Comparison of ENCODE assay signal across 15 cellular contexts in genomic region chr12:50050119-50050385, GRCh38. TPM values are rescaled to one million over a fixed set of nuclear protein-coding genes. Genes with fewer than 3 reads are reported as not detected.
A peak's percentile ranks its signal among the peaks of the same experiment; 100 is the strongest.
DNase-seq lines count a peak whose midpoint lies in the region; ATAC-seq and TF ChIP-seq lines count a peak whose summit lies in the region.
"Had no signal": no experiment of that assay in that cellular context is flagged by ENCODE, and none has a peak within 500 bp of the region (broad histone marks: within the 10 kb centered on the region; RNA-seq: fewer than 3 reads in every experiment).

No MANE protein-coding gene starts in this region.

- H4K20me1 ChIP-seq in hepatocyte (ENCODE audit: insufficient read depth, poor library complexity, severe bottlenecking) = no peaks in the 10 kb centered on the region
- H4K20me1 ChIP-seq in osteoblast (ENCODE audit: insufficient read depth, low read length) = no peaks in the 10 kb centered on the region

- BruUV-seq in Caco-2 (replicated peaks; lab: Mats Ljungman, UMichigan) = no TSS peak

- H3K4me3 Mint-ChIP-seq in Caco-2 (ENCODE audit: unreplicated experiment) = peak overlapping the region; percentile 68
- no peak overlapping the region for H3K4me3 Mint-ChIP-seq in stimulated activated effector memory CD8-positive, alpha-beta T cell treated with anti-CD3 and anti-CD28 coated beads, Interleukin-12 subunit alpha, Interleukin-12 subunit beta, amount 100 ng/mL, for 72 hours
- H3K4me3 Mint-ChIP-seq: activated naive CD4-positive, alpha-beta T cell treated with anti-CD3 and anti-CD28 coated beads, Interleukin-2, amount 10 ng/mL, durations not matched to agents 7 days and 5 days had no signal

- TF ChIP-seq CTCF in Caco-2 (IDR thresholded peaks at IDR 0.05; ENCODE audit: insufficient read depth in 1 of 2, low read depth in 1 of 2, low read length in 1 of 2, severe bottlenecking in 1 of 2, unreplicated experiment in 1 of 2) (no peak), RWPE1 (conservative IDR thresholded peaks at IDR 0.05; ENCODE audit: low read depth) (no peak), hepatocyte (IDR thresholded peaks at IDR 0.05; ENCODE audit: poor library complexity) (no peak), osteoblast (IDR thresholded peaks at IDR 0.05; ENCODE audit: extremely low read depth, low read depth, low read length) (no peak), gastrocnemius medialis (IDR thresholded peaks at IDR 0.05 in 4 of 5, conservative IDR thresholded peaks at IDR 0.05 in 1 of 5) (no peak)

- no peaks in the 10 kb centered on the region for H3K9me3 ChIP-seq in Caco-2
- no peaks in the 10 kb centered on the region for H3K9me3 ChIP-seq in hepatocyte (ENCODE audit: low read depth)
- H3K9me3 ChIP-seq in osteoblast (ENCODE audit: low read depth, low read length) = no peaks in the 10 kb centered on the region
- H3K9me3 ChIP-seq in gastrocnemius medialis = no peaks in the 10 kb centered on the region
- H3K9me3 ChIP-seq: BE2C, spleen had no signal

- no peaks in the 10 kb centered on the region for H3K36me3 ChIP-seq in Caco-2 (ENCODE audit: control insufficient read depth, insufficient read depth, low read length)
- H3K36me3 ChIP-seq in hepatocyte (replicated peaks; ENCODE audit: insufficient read depth, low read depth) = no peaks in the 10 kb centered on the region
- H3K36me3 ChIP-seq in osteoblast (ENCODE audit: insufficient read depth, low read length) = no peaks in the 10 kb centered on the region
- H3K36me3 ChIP-seq in gastrocnemius medialis = no peaks in the 10 kb centered on the region
- H3K36me3 ChIP-seq: BE2C, spleen had no signal

- 68% methylated on average over 3 of the region's 3 CpGs for WGBS in hepatocyte (ENCODE audit: low lambda C conversion rate, missing lambda C conversion rate)

- CTCF ChIA-PET in Caco-2 (lab: Charles Lee) = interaction anchor here (0.6 to 1.8 kb wide), 8 partner anchors 11 to 1850 kb away, joined by 3 to 9 read pairs (median 6); partner anchors contain the start of gene COX14
- CTCF ChIA-PET in RWPE1 (lab: Yijun Ruan, JAX) = interaction anchor here (0.6 to 2.4 kb wide), 5 partner anchors 11 to 813 kb away, joined by 3 to 16 read pairs (median 5); no protein-coding TSS in a partner anchor

- H3K79me2 ChIP-seq in hepatocyte (no peaks in the 10 kb centered on the region), osteoblast (ENCODE audit: insufficient read depth, low read length) (no peaks in the 10 kb centered on the region)

- H3K4me2 ChIP-seq in hepatocyte (peak overlapping the region; percentile 68), osteoblast (ENCODE audit: insufficient read depth, low read length) (peak overlapping the region; percentile 45)
- H3K4me2 ChIP-seq: KMS-11 had no signal

- no peaks in the 10 kb centered on the region for H3K9me2 ChIP-seq in hepatocyte (replicated peaks; ENCODE audit: insufficient read depth)

- POLR2A ChIA-PET in Caco-2 (lab: Charles Lee) (interaction anchor here (0.7 to 1.0 kb wide), 2 partner anchors 62 to 308 kb away, joined by 4 read pairs; partner anchors contain the start of gene COX14), RWPE1 (lab: Yijun Ruan, JAX; ENCODE audit: low non-redundant PET) (interaction anchor here (0.6 kb wide), 1 partner anchor 28 kb away, joined by 4 read pairs; no protein-coding TSS in a partner anchor)

- H3K27me3 Mint-ChIP-seq in Caco-2 (ENCODE audit: insufficient read depth, unreplicated experiment) = no peaks in the 10 kb centered on the region

- no peaks in the 10 kb centered on the region for H3K27me3 ChIP-seq in Caco-2 (replicated peaks; ENCODE audit: control insufficient read depth, insufficient read depth, low read length)
- H3K27me3 ChIP-seq in hepatocyte = peaks cover 11% of the 10 kb centered on the region
- H3K27me3 ChIP-seq in osteoblast (ENCODE audit: insufficient read depth, low read length) = peaks cover 36% of the 10 kb centered on the region
- H3K27me3 ChIP-seq in gastrocnemius medialis = peaks cover 9 to 30% (median 12%) of the 10 kb centered on the region in 3 donors
- H3K27me3 ChIP-seq: BE2C had no signal

- H3K36me3 Mint-ChIP-seq in Caco-2 (ENCODE audit: insufficient read depth, unreplicated experiment) = no peaks in the 10 kb centered on the region
- no peaks in the 10 kb centered on the region for H3K36me3 Mint-ChIP-seq in stimulated activated effector memory CD8-positive, alpha-beta T cell treated with anti-CD3 and anti-CD28 coated beads, Interleukin-12 subunit alpha, Interleukin-12 subunit beta, amount 100 ng/mL, for 72 hours
- H3K36me3 Mint-ChIP-seq: activated naive CD4-positive, alpha-beta T cell treated with anti-CD3 and anti-CD28 coated beads, Interleukin-2, amount 10 ng/mL, durations not matched to agents 7 days and 5 days had no signal

- no peak overlapping the region for H2AFZ ChIP-seq in hepatocyte
- no peak overlapping the region for H2AFZ ChIP-seq in osteoblast (ENCODE audit: low read length)

- intact Hi-C loops in Caco-2 (cut with micrococcal nuclease; ENCODE audit: unreplicated experiment) (loop anchor here (1.0 kb wide), 1 partner anchor 11 kb away; no protein-coding TSS in a partner anchor), gastrocnemius medialis (cut with DNase I; ENCODE audit: low total_unique reads) (loop anchor here (10.0 kb wide), 1 partner anchor 185 kb away; no protein-coding TSS in a partner anchor)

- DNase-seq in Caco-2 = no peak
- no peak for DNase-seq in RWPE1 (ENCODE audit: low spot score)
- DNase-seq in hepatocyte (ENCODE audit: low spot score) = no peak
- DNase-seq in osteoblast (ENCODE audit: insufficient read length, low spot score, missing footprints) = no peak
- DNase-seq in gastrocnemius medialis = no peak
- no peak for DNase-seq in activated CD8-positive, alpha-beta memory T cell treated with anti-CD3 and anti-CD28 coated beads for 24 hours
- no peak for DNase-seq in stimulated activated effector memory CD8-positive, alpha-beta T cell treated with anti-CD3 and anti-CD28 coated beads, Interleukin-12 subunit alpha, Interleukin-12 subunit beta, amount 100 ng/mL, for 72 hours (ENCODE audit: low spot score in 2 of 2)
- DNase-seq: activated CD8-positive, alpha-beta memory T cell treated with anti-CD3 and anti-CD28 coated beads, Interleukin-2, amount 50 U/mL, for 4 hours; activated naive CD4-positive, alpha-beta T cell treated with anti-CD3 and anti-CD28 coated beads, Interleukin-2, amount 10 ng/mL, durations not matched to agents 7 days and 5 days; BE2C; NCI-H446 treated with DMSO at 0.1 percent for 48 hours; T-helper 1 cell had no signal

- H3K4me1 ChIP-seq in Caco-2 (peaks cover 15% of the 10 kb centered on the region), hepatocyte (ENCODE audit: insufficient read depth) (peaks cover 15% of the 10 kb centered on the region), osteoblast (ENCODE audit: insufficient read depth, low read length) (no peaks in the 10 kb centered on the region), gastrocnemius medialis (no peaks in the 10 kb centered on the region)

- TF ChIP-seq POLR2A in gastrocnemius medialis (IDR thresholded peaks at IDR 0.05) = no peak

- no peaks in the 10 kb centered on the region for H3K9me3 Mint-ChIP-seq in Caco-2 (ENCODE audit: unreplicated experiment)
- no peaks in the 10 kb centered on the region for H3K9me3 Mint-ChIP-seq in stimulated activated effector memory CD8-positive, alpha-beta T cell treated with anti-CD3 and anti-CD28 coated beads, Interleukin-12 subunit alpha, Interleukin-12 subunit beta, amount 100 ng/mL, for 72 hours
- H3K9me3 Mint-ChIP-seq: activated naive CD4-positive, alpha-beta T cell treated with anti-CD3 and anti-CD28 coated beads, Interleukin-2, amount 10 ng/mL, durations not matched to agents 7 days and 5 days had no signal

- H3K4me1 Mint-ChIP-seq in Caco-2 (ENCODE audit: low read depth, unreplicated experiment) = peaks cover 7% of the 10 kb centered on the region
- no peaks in the 10 kb centered on the region for H3K4me1 Mint-ChIP-seq in stimulated activated effector memory CD8-positive, alpha-beta T cell treated with anti-CD3 and anti-CD28 coated beads, Interleukin-12 subunit alpha, Interleukin-12 subunit beta, amount 100 ng/mL, for 72 hours
- H3K4me1 Mint-ChIP-seq: activated naive CD4-positive, alpha-beta T cell treated with anti-CD3 and anti-CD28 coated beads, Interleukin-2, amount 10 ng/mL, durations not matched to agents 7 days and 5 days had no signal

- H3K4me3 ChIP-seq in Caco-2 (ENCODE audit: low read depth, low read length) (peak overlapping the region; percentile 32), hepatocyte (no peak overlapping the region), osteoblast (ENCODE audit: insufficient read depth, low read length) (peak overlapping the region; percentile 54), gastrocnemius medialis (no peak overlapping the region)

- H3K27ac ChIP-seq in RWPE1 = peak overlapping the region; percentile 26; the same call in 1 of the 2 replicates
- no peak overlapping the region for H3K27ac ChIP-seq in hepatocyte
- H3K27ac ChIP-seq in osteoblast (ENCODE audit: low read depth, low read length) = no peak overlapping the region
- H3K27ac ChIP-seq in gastrocnemius medialis = no peak overlapping the region
- H3K27ac ChIP-seq: KMS-11 had no signal

- peak overlapping the region; percentile 33 for H3K27ac Mint-ChIP-seq in Caco-2 (ENCODE audit: unreplicated experiment)
- H3K27ac Mint-ChIP-seq in stimulated activated effector memory CD8-positive, alpha-beta T cell treated with anti-CD3 and anti-CD28 coated beads, Interleukin-12 subunit alpha, Interleukin-12 subunit beta, amount 100 ng/mL, for 72 hours = no peak overlapping the region
- H3K27ac Mint-ChIP-seq: activated naive CD4-positive, alpha-beta T cell treated with anti-CD3 and anti-CD28 coated beads, Interleukin-2, amount 10 ng/mL, durations not matched to agents 7 days and 5 days had no signal

- no peak for ATAC-seq in gastrocnemius medialis
- ATAC-seq in GM19467 (IDR thresholded peaks at IDR 0.05; ENCODE audit: unreplicated experiment) = no peak
- ATAC-seq in stimulated activated effector memory CD8-positive, alpha-beta T cell treated with anti-CD3 and anti-CD28 coated beads, Interleukin-12 subunit alpha, Interleukin-12 subunit beta, amount 100 ng/mL, for 72 hours = no peak

- in situ Hi-C loops in gastrocnemius medialis (cut with MboI; ENCODE audit: low sequenced_read_pairs in 4 of 4) = loop anchor here in 1 of 4 donors (5.0 kb wide), 1 partner anchor 78 kb away; the partner anchor contains the start of gene AQP6

RNA-seq across cellular contexts. Expression of gene ASIC1, which starts 7.3 kb away (rescaled TPM):
- total RNA-seq in Caco-2 (2022) = 15.6 and 17.8 TPM in 2 replicates
- total RNA-seq in hepatocyte = 2.4 and 3.1 TPM in 2 replicates
- 4.6 and 6.7 TPM in 2 replicates for polyA plus RNA-seq in hepatocyte
- 0.72 and 0.88 TPM in 2 replicates for total RNA-seq in osteoblast
- total RNA-seq in gastrocnemius medialis = under 1 TPM in 2 of 4 donors, not detected in 2; 0.15 to 0.53 TPM

RNA-seq across cellular contexts. Expression of gene RACGAP1, which starts 24.8 kb away (rescaled TPM):
- total RNA-seq in Caco-2 (2022) = 122 and 131 TPM in 2 replicates
- 22.1 and 22.2 TPM in 2 replicates for total RNA-seq in hepatocyte
- polyA plus RNA-seq in hepatocyte = 12.6 and 17.3 TPM in 2 replicates
- 12.7 and 16.5 TPM in 2 replicates for total RNA-seq in osteoblast
- total RNA-seq in gastrocnemius medialis = 10 to 100 TPM in 1 of 4 donors, 1 to 10 TPM in 3; 5.6 to 13.3 (median 6.5) TPM

RNA-seq across cellular contexts. Expression of gene SMARCD1, which starts 35.1 kb away (rescaled TPM):
- 142 and 158 TPM in 2 replicates for total RNA-seq in Caco-2 (2022)
- 33.4 and 44.0 TPM in 2 replicates for total RNA-seq in hepatocyte
- 26.1 and 27.9 TPM in 2 replicates for polyA plus RNA-seq in hepatocyte
- 50.3 and 53.0 TPM in 2 replicates for total RNA-seq in osteoblast
- 10 to 100 TPM; 16.9 to 27.3 (median 20.1) TPM for total RNA-seq in gastrocnemius medialis

RNA-seq across cellular contexts. Expression of gene GPD1, which starts 53.8 kb away (rescaled TPM):
- 1.5 and 1.9 TPM in 2 replicates for total RNA-seq in Caco-2 (2022)
- total RNA-seq in hepatocyte = 46.8 and 64.1 TPM in 2 replicates
- polyA plus RNA-seq in hepatocyte = 20.4 and 30.6 TPM in 2 replicates
- under 0.01 TPM in 1 of 2 replicates, not detected in the other for total RNA-seq in osteoblast
- 100 to 1,000 TPM in 3 of 4 donors, 10 to 100 TPM in 1; 68.2 to 763 (median 288) TPM for total RNA-seq in gastrocnemius medialis

Comparison
In these comparisons a context has a peak if more than half of its experiments do, and no peak if none do; other contexts are left out.
1. H3K4me3 ChIP-seq: peak in Caco-2 (single experiment) and osteoblast (single experiment); none in hepatocyte (single experiment) and gastrocnemius medialis (0 of 4).